Comparison of ENCODE assay signal across 8 cellular contexts in the genomic region with DNA sequence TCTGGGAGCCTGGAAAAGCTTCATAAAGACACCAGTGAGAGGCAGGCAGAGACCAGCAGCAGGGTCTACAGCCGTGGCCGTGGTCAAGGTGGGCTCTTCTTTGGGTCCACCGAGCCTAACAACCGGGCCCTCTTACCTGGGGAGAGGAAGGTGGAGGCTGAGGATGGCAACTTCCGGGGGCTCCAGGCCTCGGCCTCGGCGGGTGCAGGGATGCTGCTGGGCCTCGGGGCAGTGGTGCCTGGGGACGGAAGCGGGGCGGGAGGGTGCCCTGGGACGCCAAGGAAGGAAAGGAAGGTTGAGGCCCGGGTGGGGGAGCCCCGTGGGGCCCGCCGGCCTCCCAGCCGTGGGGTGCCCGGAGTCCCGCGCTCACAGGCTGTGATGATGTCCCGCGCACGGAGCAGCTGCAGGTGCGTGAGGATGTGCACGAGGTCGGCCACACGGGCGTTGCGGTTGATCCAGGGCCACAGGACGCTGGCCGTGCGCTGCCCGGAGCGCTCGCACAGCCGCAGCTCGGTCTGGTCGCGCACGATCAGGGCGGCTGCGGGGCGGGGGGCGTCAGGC. TPM values are rescaled to one million over a fixed set of nuclear protein-coding genes. Genes with fewer than 3 reads are reported as not detected.
A peak's percentile ranks its signal among the peaks of the same experiment; 100 is the strongest.
DNase-seq lines count a peak whose midpoint lies in the region; ATAC-seq and TF ChIP-seq lines count a peak whose summit lies in the region.

No MANE protein-coding gene starts in this region.

- H3K4me3 ChIP-seq in HUES48 (ENCODE audit: low read depth, low read length): peak overlapping the region; percentile 57
- peak overlapping the region; percentile 45 for H3K4me3 ChIP-seq in astrocyte of the cerebellum (ENCODE audit: low read depth, low read length)
- H3K4me3 ChIP-seq in liver (ENCODE audit: low read depth in 1 of 3, low read length in 3 of 3): peak overlapping the region; percentile 15 to 82 (median 61)
- peak overlapping the region; percentile 69 for H3K4me3 ChIP-seq in thymus (ENCODE audit: low read length)

- DNase-seq in NCI-H1417 (lab: John Stamatoyannopoulos, UW) (peak in 2 of 3 experiments; percentile 48 to 56), NCI-H1417 treated with DMSO at 0.1 percent for 48 hours (lab: John Stamatoyannopoulos, UW) (no peak), astrocyte of the cerebellum (ENCODE audit: low read depth) (no peak), LoVo (ENCODE audit: low spot score) (no peak)

- H3K9me3 ChIP-seq in HUES48 (ENCODE audit: control insufficient read depth, insufficient read depth, low read length): peaks cover 22% of the 10 kb centered on the region
- no peaks in the 10 kb centered on the region for H3K9me3 ChIP-seq in liver (ENCODE audit: control insufficient read depth in 4 of 4, low read length in 3 of 4)
- no peaks in the 10 kb centered on the region for H3K9me3 ChIP-seq in thymus (ENCODE audit: control insufficient read depth)

- in situ Hi-C loops in astrocyte of the cerebellum (cut with HindIII; ENCODE audit: low sequenced_read_pairs): no loop called here

- no peak for ATAC-seq in HG03039 (IDR thresholded peaks at IDR 0.05; ENCODE audit: unreplicated experiment)

- no peak for TF ChIP-seq CTCF in astrocyte of the cerebellum (IDR thresholded peaks at IDR 0.05; ENCODE audit: low read depth, low read length, missing control alignments)
- TF ChIP-seq CTCF in liver (IDR thresholded peaks at IDR 0.05; ENCODE audit: low read depth, low read length, missing input control): no peak

- H3K9ac ChIP-seq in HUES48 (ENCODE audit: low read depth, low read length): peak overlapping the region; percentile 30; the same call in 1 of the 2 replicates
- H3K9ac ChIP-seq in liver (ENCODE audit: low read depth in 1 of 2, low read length in 2 of 2): peak overlapping the region in 1 of 2 donors; percentile 22

- 16% methylated on average over 32 of the region's 45 CpGs for WGBS in liver
- WGBS in thymus: under 1% methylated on average over 44 of the region's 45 CpGs

- H3K4me1 ChIP-seq in HUES48 (ENCODE audit: control insufficient read depth, insufficient read depth, low read length) (peaks cover 11% of the 10 kb centered on the region; the same call in 1 of the 2 replicates), liver (ENCODE audit: control insufficient read depth in 4 of 4, insufficient read depth in 4 of 4, low read length in 3 of 4) (peaks cover 2 to 22% (median 10%) of the 10 kb centered on the region in 4 donors), thymus (ENCODE audit: control insufficient read depth, insufficient read depth, low read length) (peaks cover 4% of the 10 kb centered on the region)

- H3K27me3 ChIP-seq in HUES48 (ENCODE audit: control insufficient read depth, insufficient read depth, low read length) (no peaks in the 10 kb centered on the region), liver (ENCODE audit: control insufficient read depth in 4 of 4, insufficient read depth in 4 of 4, low read length in 3 of 4) (no peaks in the 10 kb centered on the region), thymus (ENCODE audit: control insufficient read depth, insufficient read depth) (no peaks in the 10 kb centered on the region)

- peaks cover 11% of the 10 kb centered on the region; the same call in 1 of the 2 replicates for H3K36me3 ChIP-seq in HUES48 (ENCODE audit: control insufficient read depth, insufficient read depth, low read length)
- peaks cover 0 to 11% (median 4%) of the 10 kb centered on the region in 4 donors for H3K36me3 ChIP-seq in liver (ENCODE audit: control insufficient read depth in 4 of 4, insufficient read depth in 3 of 4, low read depth in 1 of 4, low read length in 3 of 4)
- H3K36me3 ChIP-seq in thymus (ENCODE audit: control insufficient read depth, insufficient read depth): peaks cover 28% of the 10 kb centered on the region

- H3K27ac ChIP-seq in HUES48 (ENCODE audit: low read depth, low read length): peak overlapping the region; percentile 47
- H3K27ac ChIP-seq in liver (ENCODE audit: low read depth in 1 of 2, low read length in 2 of 2): peak overlapping the region in 1 of 2 donors; percentile 64
- peak overlapping the region; percentile 79 for H3K27ac ChIP-seq in thymus (ENCODE audit: low read depth)

- no peak for TF ChIP-seq RAD21 in liver (IDR thresholded peaks at IDR 0.05)

TF ChIP-seq in liver, 16 proteins besides CTCF, POLR2A, EP300 and RAD21:
- no peak for TF ChIP-seq RXRA (IDR thresholded peaks at IDR 0.05)
- no peak for TF ChIP-seq FOXA1 (IDR thresholded peaks at IDR 0.05)
- TF ChIP-seq, protein P1, sequence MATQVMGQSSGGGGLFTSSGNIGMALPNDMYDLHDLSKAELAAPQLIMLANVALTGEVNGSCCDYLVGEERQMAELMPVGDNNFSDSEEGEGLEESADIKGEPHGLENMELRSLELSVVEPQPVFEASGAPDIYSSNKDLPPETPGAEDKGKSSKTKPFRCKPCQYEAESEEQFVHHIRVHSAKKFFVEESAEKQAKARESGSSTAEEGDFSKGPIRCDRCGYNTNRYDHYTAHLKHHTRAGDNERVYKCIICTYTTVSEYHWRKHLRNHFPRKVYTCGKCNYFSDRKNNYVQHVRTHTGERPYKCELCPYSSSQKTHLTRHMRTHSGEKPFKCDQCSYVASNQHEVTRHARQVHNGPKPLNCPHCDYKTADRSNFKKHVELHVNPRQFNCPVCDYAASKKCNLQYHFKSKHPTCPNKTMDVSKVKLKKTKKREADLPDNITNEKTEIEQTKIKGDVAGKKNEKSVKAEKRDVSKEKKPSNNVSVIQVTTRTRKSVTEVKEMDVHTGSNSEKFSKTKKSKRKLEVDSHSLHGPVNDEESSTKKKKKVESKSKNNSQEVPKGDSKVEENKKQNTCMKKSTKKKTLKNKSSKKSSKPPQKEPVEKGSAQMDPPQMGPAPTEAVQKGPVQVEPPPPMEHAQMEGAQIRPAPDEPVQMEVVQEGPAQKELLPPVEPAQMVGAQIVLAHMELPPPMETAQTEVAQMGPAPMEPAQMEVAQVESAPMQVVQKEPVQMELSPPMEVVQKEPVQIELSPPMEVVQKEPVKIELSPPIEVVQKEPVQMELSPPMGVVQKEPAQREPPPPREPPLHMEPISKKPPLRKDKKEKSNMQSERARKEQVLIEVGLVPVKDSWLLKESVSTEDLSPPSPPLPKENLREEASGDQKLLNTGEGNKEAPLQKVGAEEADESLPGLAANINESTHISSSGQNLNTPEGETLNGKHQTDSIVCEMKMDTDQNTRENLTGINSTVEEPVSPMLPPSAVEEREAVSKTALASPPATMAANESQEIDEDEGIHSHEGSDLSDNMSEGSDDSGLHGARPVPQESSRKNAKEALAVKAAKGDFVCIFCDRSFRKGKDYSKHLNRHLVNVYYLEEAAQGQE (IDR thresholded peaks at IDR 0.05): no peak
- TF ChIP-seq YY1 (IDR thresholded peaks at IDR 0.05): no peak

RNA-seq across cellular contexts. Expression of a gene that starts 0.6 kb away (rescaled TPM):
- total RNA-seq in liver: 10 to 100 TPM; 17.6 to 35.6 TPM
- 10 to 100 TPM; 19.1 to 55.8 TPM for polyA plus RNA-seq in liver
- polyA plus RNA-seq in thymus: 44.0 TPM

RNA-seq across cellular contexts. Expression of a gene that starts 46.6 kb away (rescaled TPM):
- 1 to 10 TPM; 2.9 TPM for total RNA-seq in liver
- polyA plus RNA-seq in liver (1 to 10 TPM; 5.3 to 5.8 TPM), thymus (6.9 TPM)

RNA-seq across cellular contexts. Expression of a gene that starts 47.5 kb away (rescaled TPM):
- total RNA-seq in liver: 10 to 100 TPM; 15.6 to 26.9 TPM
- 10 to 100 TPM in 1 of 2 donors, 1 to 10 TPM in 1; 7.9 to 12.1 TPM for polyA plus RNA-seq in liver
- 21.9 TPM for polyA plus RNA-seq in thymus

Comparison
In these comparisons a context has a peak if more than half of its experiments do, and no peak if none do; other contexts are left out.
1. DNase-seq: peak in NCI-H1417 (2 of 3); none in NCI-H1417 treated with DMSO at 0.1 percent for 48 hours (single experiment), astrocyte of the cerebellum (single experiment) and LoVo (single experiment).
2. Peak in every context shown above with its lines, with median percentiles within 50 percentile points of each other: H3K4me3 ChIP-seq.